Comparison of ENCODE assay signal across 8 cellular contexts in genomic region chr4:81069706-81070331, GRCh38. TPM values are rescaled to one million over a fixed set of nuclear protein-coding genes. Genes with fewer than 3 reads are reported as not detected.
DNase-seq lines count a peak whose midpoint lies in the region; TF ChIP-seq lines count a peak whose summit lies in the region.

No MANE protein-coding gene starts in this region.

- intact Hi-C loops in activated T-helper 2 cell treated with anti-CD3 and anti-CD28 coated beads, Interferon-gamma antibody, Interleukin-2, Interleukin-4, amounts not matched to agents 10 μg/mL and 5 μg/mL and 100 μg/mL, durations not matched to agents 14 hours and 24 hours and 36 hours (cut with micrococcal nuclease) = loop anchor here (1.0 kb wide), 1 partner anchor 281 kb away; no protein-coding TSS in a partner anchor

- H3K4me1 Mint-ChIP-seq in activated T-helper 2 cell treated with anti-CD3 and anti-CD28 coated beads, Interferon-gamma antibody, Interleukin-2, Interleukin-4, amounts not matched to agents 10 μg/mL and 5 μg/mL and 100 μg/mL, durations not matched to agents 14 hours and 24 hours and 36 hours (ENCODE audit: low read depth) = no peaks in the 10 kb centered on the region
- no peaks in the 10 kb centered on the region for H3K4me1 Mint-ChIP-seq in osteocyte (ENCODE audit: unreplicated experiment)

- CTCF ChIA-PET in GM10248 (lab: Yijun Ruan, JAX) (interaction anchor here (1.0 to 3.9 kb wide), 22 partner anchors 11 to 741 kb away, joined by 3 to 40 read pairs (median 4); no protein-coding TSS in a partner anchor), RWPE1 (lab: Yijun Ruan, JAX) (interaction anchor here (0.5 to 2.6 kb wide), 13 partner anchors 9 to 1159 kb away, joined by 3 to 24 read pairs (median 3); no protein-coding TSS in a partner anchor)

- peak; percentile 35 for DNase-seq in GM10248 (ENCODE audit: extremely low spot score)
- DNase-seq in HCEC 1CT = peak; percentile 66
- DNase-seq in M059J (ENCODE audit: low read depth) = peak; percentile 75
- DNase-seq in RWPE1 (ENCODE audit: low spot score) = peak; percentile 42
- peak; percentile 29 for DNase-seq in activated T-helper 2 cell treated with anti-CD3 and anti-CD28 coated beads, Interferon-gamma antibody, Interleukin-2, Interleukin-4, amounts not matched to agents 10 μg/mL and 5 μg/mL and 100 μg/mL, durations not matched to agents 14 hours and 24 hours and 36 hours (ENCODE audit: low spot score)
- DNase-seq in foreskin melanocyte = peak; percentile 76
- DNase-seq in osteocyte (ENCODE audit: extremely low spot score, unreplicated experiment) = no peak
- peak; percentile 78 for DNase-seq in ureter (ENCODE audit: low spot score)

- no peaks in the 10 kb centered on the region for H3K36me3 Mint-ChIP-seq in activated T-helper 2 cell treated with anti-CD3 and anti-CD28 coated beads, Interferon-gamma antibody, Interleukin-2, Interleukin-4, amounts not matched to agents 10 μg/mL and 5 μg/mL and 100 μg/mL, durations not matched to agents 14 hours and 24 hours and 36 hours (ENCODE audit: low read depth)
- H3K36me3 Mint-ChIP-seq in osteocyte (ENCODE audit: unreplicated experiment) = no peaks in the 10 kb centered on the region

- TF ChIP-seq CTCF in GM10248 (IDR thresholded peaks at IDR 0.05; ENCODE audit: control extremely low read depth, extremely low read depth, low read depth, missing control alignments) = peak; percentile 90
- TF ChIP-seq CTCF in RWPE1 (conservative IDR thresholded peaks at IDR 0.05; ENCODE audit: low read depth) = peak; percentile 89
- TF ChIP-seq CTCF in osteocyte (IDR thresholded peaks at IDR 0.05) = peak; percentile 92

- POLR2A ChIA-PET in GM10248 (lab: Yijun Ruan, JAX) (no interaction called here), RWPE1 (lab: Yijun Ruan, JAX; ENCODE audit: low non-redundant PET) (no interaction called here)

- no peak overlapping the region for H3K27ac ChIP-seq in RWPE1

- no peaks in the 10 kb centered on the region for H3K9me3 Mint-ChIP-seq in activated T-helper 2 cell treated with anti-CD3 and anti-CD28 coated beads, Interferon-gamma antibody, Interleukin-2, Interleukin-4, amounts not matched to agents 10 μg/mL and 5 μg/mL and 100 μg/mL, durations not matched to agents 14 hours and 24 hours and 36 hours
- no peaks in the 10 kb centered on the region for H3K9me3 Mint-ChIP-seq in osteocyte (ENCODE audit: unreplicated experiment)

- no peak overlapping the region for H3K27ac Mint-ChIP-seq in activated T-helper 2 cell treated with anti-CD3 and anti-CD28 coated beads, Interferon-gamma antibody, Interleukin-2, Interleukin-4, amounts not matched to agents 10 μg/mL and 5 μg/mL and 100 μg/mL, durations not matched to agents 14 hours and 24 hours and 36 hours
- H3K27ac Mint-ChIP-seq in osteocyte (ENCODE audit: unreplicated experiment) = no peak overlapping the region

- H3K4me3 Mint-ChIP-seq in activated T-helper 2 cell treated with anti-CD3 and anti-CD28 coated beads, Interferon-gamma antibody, Interleukin-2, Interleukin-4, amounts not matched to agents 10 μg/mL and 5 μg/mL and 100 μg/mL, durations not matched to agents 14 hours and 24 hours and 36 hours (ENCODE audit: low read depth) = no peak overlapping the region
- H3K4me3 Mint-ChIP-seq in osteocyte (ENCODE audit: unreplicated experiment) = no peak overlapping the region

- peaks cover 12% of the 10 kb centered on the region for H3K27me3 Mint-ChIP-seq in activated T-helper 2 cell treated with anti-CD3 and anti-CD28 coated beads, Interferon-gamma antibody, Interleukin-2, Interleukin-4, amounts not matched to agents 10 μg/mL and 5 μg/mL and 100 μg/mL, durations not matched to agents 14 hours and 24 hours and 36 hours (ENCODE audit: low read depth)
- peaks cover 18% of the 10 kb centered on the region for H3K27me3 Mint-ChIP-seq in osteocyte (ENCODE audit: unreplicated experiment)

RNA-seq across cellular contexts. Expression of gene BMP3, which starts 39.3 kb away (rescaled TPM):
- total RNA-seq in M059J (2014; rRNA removed; shearing (Covaris generic)) = not detected in 2 replicates
- total RNA-seq in activated T-helper 2 cell treated with anti-CD3 and anti-CD28 coated beads, Interferon-gamma antibody, Interleukin-2, Interleukin-4, amounts not matched to agents 10 μg/mL and 5 μg/mL and 100 μg/mL, durations not matched to agents 14 hours and 24 hours and 36 hours = not detected in 2 replicates
- total RNA-seq in osteocyte (not detected in 2 replicates), ureter (108 TPM)

Comparison
In these comparisons a context has a peak if more than half of its experiments do, and no peak if none do; other contexts are left out.
1. RNA of gene BMP3, which starts 39.3 kb away (total RNA-seq): 108 TPM in ureter (single experiment); not detected in M059J, not detected in activated T-helper 2 cell treated with anti-CD3 and anti-CD28 coated beads, Interferon-gamma antibody, Interleukin-2, Interleukin-4, amounts not matched to agents 10 μg/mL and 5 μg/mL and 100 μg/mL, durations not matched to agents 14 hours and 24 hours and 36 hours and not detected in osteocyte; every median in the first group is over 100 times any median in the second.
2. Peak in every context shown above with its lines, with median percentiles within 50 percentile points of each other: CTCF ChIP-seq.